In genomic region chr2:172425336-172425735, GRCh38 we compare ENCODE assay signal across 1 cellular context.
TF ChIP-seq lines count a peak whose summit lies in the region.

No MANE protein-coding gene starts in this region.

TF ChIP-seq in H1, 55 proteins besides CTCF, POLR2A, EP300 and RAD21 (continued from another document):
- TF ChIP-seq CHD7 (IDR thresholded peaks at IDR 0.05; ENCODE audit: insufficient replicate concordance, low read length) (no peak), POU5F1 (IDR thresholded peaks at IDR 0.05; ENCODE audit: low read depth, low read length) (no peak), CHD2 (IDR thresholded peaks at IDR 0.05; ENCODE audit: low read length) (no peak), FOSL1 (IDR thresholded peaks at IDR 0.05; ENCODE audit: insufficient read depth, low read depth, low read length) (no peak), RFX5 (IDR thresholded peaks at IDR 0.05; ENCODE audit: borderline replicate concordance, low read depth, low read length) (no peak), HDAC6 (IDR thresholded peaks at IDR 0.05; ENCODE audit: low read depth, low read length) (no peak), SP2 (IDR thresholded peaks at IDR 0.05; ENCODE audit: low read length) (no peak), NRF1 (IDR thresholded peaks at IDR 0.05; ENCODE audit: low read depth, low read length) (no peak), GTF2F1 (IDR thresholded peaks at IDR 0.05; ENCODE audit: borderline replicate concordance, low read depth, low read length) (no peak), ATF2 (IDR thresholded peaks at IDR 0.05; ENCODE audit: low read length) (no peak), RBBP5 (IDR thresholded peaks at IDR 0.05; ENCODE audit: borderline replicate concordance, low read depth, low read length) (no peak), ATF3 (IDR thresholded peaks at IDR 0.05; ENCODE audit: insufficient read depth, low read depth, low read length) (no peak), ASH2L (IDR thresholded peaks at IDR 0.05; ENCODE audit: low read length) (no peak)
TF ChIP-seq in H1: peak in this region for 0.
